ENCODE assay signal across 13 cellular contexts in genomic region chr5:151578326-151579025, GRCh38.
"Had no signal": no experiment of that assay in that cellular context is flagged by ENCODE, and none has a peak within 500 bp of the region (broad histone marks: within the 10 kb centered on the region; RNA-seq: fewer than 3 reads in every experiment).

No MANE protein-coding gene starts in this region.

- ATAC-seq: natural killer cell had no signal

- DNase-seq: activated CD4-positive, CD25-positive, alpha-beta regulatory T cell treated with anti-CD3 and anti-CD28 coated beads, Interleukin-2, amount 50 U/mL, for 72 hours; activated naive CD4-positive, alpha-beta T cell treated with anti-CD3 and anti-CD28 coated beads, Interleukin-2, amount 10 ng/mL, durations not matched to agents 7 days and 5 days; dorsolateral prefrontal cortex; erythroblast; kidney; left lung; mammary epithelial cell; natural killer cell; stimulated activated CD4-positive, alpha-beta T cell treated with anti-CD3 and anti-CD28 coated beads, Interleukin-4, amount 100 ng/mL, for 24 hours; T-helper 2 cell had no signal

- H3K9me3 Mint-ChIP-seq: activated naive CD4-positive, alpha-beta T cell treated with anti-CD3 and anti-CD28 coated beads, Interleukin-2, amount 10 ng/mL, durations not matched to agents 7 days and 5 days; activated T-helper 2 cell treated with anti-CD3 and anti-CD28 coated beads, Interferon-gamma antibody, Interleukin-2, Interleukin-4, amounts not matched to agents 10 μg/mL and 5 μg/mL and 100 μg/mL, durations not matched to agents 14 hours and 24 hours and 36 hours; natural killer cell; stimulated activated naive CD8-positive, alpha-beta T cell treated with anti-CD3 and anti-CD28 coated beads, Interleukin-15, Interleukin-2, amounts not matched to agents 100 ng/mL and 50 ng/mL, for 24 hours; type B pancreatic cell had no signal

- H3K36me3 Mint-ChIP-seq: activated naive CD4-positive, alpha-beta T cell treated with anti-CD3 and anti-CD28 coated beads, Interleukin-2, amount 10 ng/mL, durations not matched to agents 7 days and 5 days; natural killer cell; type B pancreatic cell had no signal

- H3K27me3 Mint-ChIP-seq: stimulated activated naive CD8-positive, alpha-beta T cell treated with anti-CD3 and anti-CD28 coated beads, Interleukin-15, Interleukin-2, amounts not matched to agents 100 ng/mL and 50 ng/mL, for 24 hours had no signal

- H3K27ac Mint-ChIP-seq: activated naive CD4-positive, alpha-beta T cell treated with anti-CD3 and anti-CD28 coated beads, Interleukin-2, amount 10 ng/mL, durations not matched to agents 7 days and 5 days; activated T-helper 2 cell treated with anti-CD3 and anti-CD28 coated beads, Interferon-gamma antibody, Interleukin-2, Interleukin-4, amounts not matched to agents 10 μg/mL and 5 μg/mL and 100 μg/mL, durations not matched to agents 14 hours and 24 hours and 36 hours; natural killer cell; stimulated activated naive CD8-positive, alpha-beta T cell treated with anti-CD3 and anti-CD28 coated beads, Interleukin-15, Interleukin-2, amounts not matched to agents 100 ng/mL and 50 ng/mL, for 24 hours; type B pancreatic cell had no signal

- H3K4me3 Mint-ChIP-seq: activated naive CD4-positive, alpha-beta T cell treated with anti-CD3 and anti-CD28 coated beads, Interleukin-2, amount 10 ng/mL, durations not matched to agents 7 days and 5 days; natural killer cell; stimulated activated naive CD8-positive, alpha-beta T cell treated with anti-CD3 and anti-CD28 coated beads, Interleukin-15, Interleukin-2, amounts not matched to agents 100 ng/mL and 50 ng/mL, for 24 hours; type B pancreatic cell had no signal
